Comparison of ENCODE assay signal across 8 cellular contexts in genomic region chr20:3786126-3786484, GRCh38. TPM values are rescaled to one million over a fixed set of nuclear protein-coding genes. Genes with fewer than 3 reads are reported as not detected.
DNase-seq lines count a peak whose midpoint lies in the region; ATAC-seq and TF ChIP-seq lines count a peak whose summit lies in the region.

No MANE protein-coding gene starts in this region.

- TF ChIP-seq CTCF in LNCaP clone FGC (IDR thresholded peaks at IDR 0.05; ENCODE audit: control insufficient read depth, extremely low read depth, insufficient read depth) (no peak), epithelial cell of proximal tubule (conservative IDR thresholded peaks at IDR 0.05; ENCODE audit: low read depth, low read length) (no peak)

- peak overlapping the region in 4 of 6 donors; percentile 47 to 55 (median 50) for H3K27ac Mint-ChIP-seq in naive B cell

- H3K4me1 Mint-ChIP-seq in naive B cell: peaks cover 34 to 46% (median 44%) of the 10 kb centered on the region in 3 donors

- ATAC-seq in GM21528 (IDR thresholded peaks at IDR 0.05; ENCODE audit: low FRiP score, unreplicated experiment) (peak; percentile 10), naive B cell (ENCODE audit: low read depth in 2 of 2) (peak; percentile 22), HG03378 (IDR thresholded peaks at IDR 0.05; ENCODE audit: unreplicated experiment) (no peak), GM18517 (IDR thresholded peaks at IDR 0.05; ENCODE audit: unreplicated experiment) (no peak)

- no peaks in the 10 kb centered on the region for H3K36me3 Mint-ChIP-seq in naive B cell

- H3K9me3 Mint-ChIP-seq in naive B cell: no peaks in the 10 kb centered on the region

- no peaks in the 10 kb centered on the region for H3K27me3 Mint-ChIP-seq in naive B cell

- H3K4me3 ChIP-seq in LNCaP clone FGC (ENCODE audit: low read depth, low read length) (peak overlapping the region; percentile 65), epithelial cell of proximal tubule (ENCODE audit: low read depth, low read length) (peak overlapping the region; percentile 67)

- DNase-seq in ELF-1 (ENCODE audit: low read depth, low spot score): peak; percentile 40
- DNase-seq in LNCaP clone FGC (ENCODE audit: low read depth): no peak
- peak; percentile 39 for DNase-seq in activated CD4-positive, alpha-beta T cell treated with anti-CD3 and anti-CD28 coated beads, Interleukin-2, amount 50 U/mL, for 1 hour
- DNase-seq in epithelial cell of proximal tubule (ENCODE audit: low read depth): no peak
- peak; percentile 29 for DNase-seq in naive B cell

- H3K4me3 Mint-ChIP-seq in naive B cell: peak overlapping the region; percentile 73 to 92 (median 85)

RNA-seq across cellular contexts. Expression of gene CENPB, which starts 0.4 kb away (rescaled TPM):
- total RNA-seq in epithelial cell of proximal tubule: 82.3 and 99.8 TPM in 2 replicates
- polyA plus RNA-seq in naive B cell (ENCODE audit: low read depth in 6 of 6): 1 to 10 TPM in 5 of 6 donors, under 1 TPM in 1; 0.27 to 2.2 (median 1.6) TPM

RNA-seq across cellular contexts. Expression of gene SPEF1, which starts 4.9 kb away (rescaled TPM):
- 0.92 TPM in 1 of 2 replicates, not detected in the other for total RNA-seq in epithelial cell of proximal tubule
- not detected for polyA plus RNA-seq in naive B cell (ENCODE audit: low read depth in 6 of 6)

RNA-seq across cellular contexts. Expression of gene CDC25B, which starts 10.0 kb away (rescaled TPM):
- total RNA-seq in epithelial cell of proximal tubule: 42.3 and 46.6 TPM in 2 replicates
- polyA plus RNA-seq in naive B cell (ENCODE audit: low read depth in 6 of 6): 10 to 100 TPM; 13.0 to 22.1 (median 19.5) TPM

RNA-seq across cellular contexts. Expression of gene ADISSP, which starts 18.6 kb away (rescaled TPM):
- 62.0 and 64.6 TPM in 2 replicates for total RNA-seq in epithelial cell of proximal tubule
- 10 to 100 TPM; 17.3 to 24.9 (median 20.8) TPM for polyA plus RNA-seq in naive B cell (ENCODE audit: low read depth in 6 of 6)

RNA-seq across cellular contexts. Expression of gene AP5S1, which starts 34.2 kb away (rescaled TPM):
- 14.4 and 22.5 TPM in 2 replicates for total RNA-seq in epithelial cell of proximal tubule
- 10 to 100 TPM; 11.1 to 33.6 (median 13.5) TPM for polyA plus RNA-seq in naive B cell (ENCODE audit: low read depth in 6 of 6)

Comparison
In these comparisons a context has a peak if more than half of its experiments do, and no peak if none do; other contexts are left out.
1. DNase-seq: peak in ELF-1 (single experiment), activated CD4-positive, alpha-beta T cell treated with anti-CD3 and anti-CD28 coated beads, Interleukin-2, amount 50 U/mL, for 1 hour (single experiment) and naive B cell (single experiment); none in LNCaP clone FGC (single experiment) and epithelial cell of proximal tubule (single experiment).
2. ATAC-seq: peak in GM21528 (single experiment) and naive B cell (2 of 2); none in HG03378 (single experiment) and GM18517 (single experiment).